1 cellular context compared by ENCODE assay signal in genomic region chr17:50534222-50534978, GRCh38.
TF ChIP-seq lines count a peak whose summit lies in the region.

No MANE protein-coding gene starts in this region.

TF ChIP-seq in HepG2, 621 proteins besides CTCF, POLR2A, EP300 and RAD21 (continued from another document and continues in another):
- TF ChIP-seq, protein P1, sequence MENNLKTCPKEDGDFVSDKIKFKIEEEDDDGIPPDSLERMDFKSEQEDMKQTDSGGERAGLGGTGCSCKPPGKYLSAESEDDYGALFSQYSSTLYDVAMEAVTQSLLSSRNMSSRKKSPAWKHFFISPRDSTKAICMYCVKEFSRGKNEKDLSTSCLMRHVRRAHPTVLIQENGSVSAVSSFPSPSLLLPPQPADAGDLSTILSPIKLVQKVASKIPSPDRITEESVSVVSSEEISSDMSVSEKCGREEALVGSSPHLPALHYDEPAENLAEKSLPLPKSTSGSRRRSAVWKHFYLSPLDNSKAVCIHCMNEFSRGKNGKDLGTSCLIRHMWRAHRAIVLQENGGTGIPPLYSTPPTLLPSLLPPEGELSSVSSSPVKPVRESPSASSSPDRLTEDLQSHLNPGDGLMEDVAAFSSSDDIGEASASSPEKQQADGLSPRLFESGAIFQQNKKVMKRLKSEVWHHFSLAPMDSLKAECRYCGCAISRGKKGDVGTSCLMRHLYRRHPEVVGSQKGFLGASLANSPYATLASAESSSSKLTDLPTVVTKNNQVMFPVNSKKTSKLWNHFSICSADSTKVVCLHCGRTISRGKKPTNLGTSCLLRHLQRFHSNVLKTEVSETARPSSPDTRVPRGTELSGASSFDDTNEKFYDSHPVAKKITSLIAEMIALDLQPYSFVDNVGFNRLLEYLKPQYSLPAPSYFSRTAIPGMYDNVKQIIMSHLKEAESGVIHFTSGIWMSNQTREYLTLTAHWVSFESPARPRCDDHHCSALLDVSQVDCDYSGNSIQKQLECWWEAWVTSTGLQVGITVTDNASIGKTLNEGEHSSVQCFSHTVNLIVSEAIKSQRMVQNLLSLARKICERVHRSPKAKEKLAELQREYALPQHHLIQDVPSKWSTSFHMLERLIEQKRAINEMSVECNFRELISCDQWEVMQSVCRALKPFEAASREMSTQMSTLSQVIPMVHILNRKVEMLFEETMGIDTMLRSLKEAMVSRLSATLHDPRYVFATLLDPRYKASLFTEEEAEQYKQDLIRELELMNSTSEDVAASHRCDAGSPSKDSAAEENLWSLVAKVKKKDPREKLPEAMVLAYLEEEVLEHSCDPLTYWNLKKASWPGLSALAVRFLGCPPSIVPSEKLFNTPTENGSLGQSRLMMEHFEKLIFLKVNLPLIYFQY (CRISPR knock-in tag; IDR thresholded peaks at IDR 0.05; ENCODE audit: borderline replicate concordance): no peak
- TF ChIP-seq, protein P2, sequence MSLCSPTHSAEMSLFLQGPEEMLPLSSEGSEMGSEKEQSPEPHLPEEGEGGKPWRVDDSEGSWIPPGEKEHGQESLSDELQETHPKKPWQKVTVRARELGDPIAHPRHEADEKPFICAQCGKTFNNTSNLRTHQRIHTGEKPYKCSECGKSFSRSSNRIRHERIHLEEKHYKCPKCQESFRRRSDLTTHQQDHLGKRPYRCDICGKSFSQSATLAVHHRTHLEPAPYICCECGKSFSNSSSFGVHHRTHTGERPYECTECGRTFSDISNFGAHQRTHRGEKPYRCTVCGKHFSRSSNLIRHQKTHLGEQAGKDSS (CRISPR knock-in tag; IDR thresholded peaks at IDR 0.05; ENCODE audit: borderline replicate concordance, low read depth): no peak
- TF ChIP-seq NFKB2 (CRISPR knock-in tag; IDR thresholded peaks at IDR 0.05; ENCODE audit: borderline replicate concordance): no peak
- TF ChIP-seq NFE2L1 (CRISPR knock-in tag; IDR thresholded peaks at IDR 0.05; ENCODE audit: borderline replicate concordance): no peak
- no peak for TF ChIP-seq FIP1L1 (IDR thresholded peaks at IDR 0.05; ENCODE audit: borderline replicate concordance, insufficient read depth, low read depth, low read length)
- TF ChIP-seq, protein P3, sequence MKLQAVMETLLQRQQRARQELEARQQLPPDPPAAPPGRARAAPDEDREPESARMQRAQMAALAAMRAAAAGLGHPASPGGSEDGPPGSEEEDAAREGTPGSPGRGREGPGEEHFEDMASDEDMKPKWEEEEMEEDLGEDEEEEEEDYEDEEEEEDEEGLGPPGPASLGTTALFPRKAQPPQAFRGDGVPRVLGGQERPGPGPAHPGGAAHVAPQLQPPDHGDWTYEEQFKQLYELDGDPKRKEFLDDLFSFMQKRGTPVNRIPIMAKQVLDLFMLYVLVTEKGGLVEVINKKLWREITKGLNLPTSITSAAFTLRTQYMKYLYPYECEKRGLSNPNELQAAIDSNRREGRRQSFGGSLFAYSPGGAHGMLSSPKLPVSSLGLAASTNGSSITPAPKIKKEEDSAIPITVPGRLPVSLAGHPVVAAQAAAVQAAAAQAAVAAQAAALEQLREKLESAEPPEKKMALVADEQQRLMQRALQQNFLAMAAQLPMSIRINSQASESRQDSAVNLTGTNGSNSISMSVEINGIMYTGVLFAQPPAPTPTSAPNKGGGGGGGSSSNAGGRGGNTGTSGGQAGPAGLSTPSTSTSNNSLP (IDR thresholded peaks at IDR 0.05; ENCODE audit: low read depth, low read length): no peak
- no peak for TF ChIP-seq PHF21A (CRISPR knock-in tag; IDR thresholded peaks at IDR 0.05)
- no peak for TF ChIP-seq ZNF350 (CRISPR knock-in tag; IDR thresholded peaks at IDR 0.05; ENCODE audit: borderline replicate concordance, low read depth)
- no peak for TF ChIP-seq AHR (CRISPR knock-in tag; IDR thresholded peaks at IDR 0.05)
- TF ChIP-seq ZNF512 (CRISPR knock-in tag; IDR thresholded peaks at IDR 0.05): no peak
- TF ChIP-seq MED8 (CRISPR knock-in tag; IDR thresholded peaks at IDR 0.05; ENCODE audit: insufficient replicate concordance): no peak
- TF ChIP-seq NCOA2 (CRISPR knock-in tag; IDR thresholded peaks at IDR 0.05): 0 out of 2 replicates have a peak, but pooled peaks have one; percentile 21
- no peak for TF ChIP-seq ERF (CRISPR knock-in tag; IDR thresholded peaks at IDR 0.05)
- TF ChIP-seq ZNF556 (CRISPR knock-in tag; IDR thresholded peaks at IDR 0.05; ENCODE audit: borderline replicate concordance): no peak
- TF ChIP-seq HNRNPL (IDR thresholded peaks at IDR 0.05; ENCODE audit: low read depth, low read length): peak; percentile 71; the same call in 1 of the 2 replicates
- no peak for TF ChIP-seq FOXM1 (CRISPR knock-in tag; IDR thresholded peaks at IDR 0.05)
- no peak for TF ChIP-seq ZNF652 (CRISPR knock-in tag; IDR thresholded peaks at IDR 0.05; ENCODE audit: borderline replicate concordance, low read depth)
- no peak for TF ChIP-seq CENPBD1 (CRISPR knock-in tag; IDR thresholded peaks at IDR 0.05; ENCODE audit: borderline replicate concordance, low read depth)
- no peak for TF ChIP-seq ZNF674 (CRISPR knock-in tag; IDR thresholded peaks at IDR 0.05; ENCODE audit: low read depth)
- TF ChIP-seq BCL6 (CRISPR knock-in tag; IDR thresholded peaks at IDR 0.05): no peak
- no peak for TF ChIP-seq JDP2 (CRISPR knock-in tag; IDR thresholded peaks at IDR 0.05; ENCODE audit: borderline replicate concordance)
- no peak for TF ChIP-seq ZNF704 (CRISPR knock-in tag; IDR thresholded peaks at IDR 0.05; ENCODE audit: borderline replicate concordance)
- TF ChIP-seq NPAS2 (CRISPR knock-in tag; IDR thresholded peaks at IDR 0.05; ENCODE audit: borderline replicate concordance): no peak
- TF ChIP-seq GPBP1L1 (CRISPR knock-in tag; IDR thresholded peaks at IDR 0.05): no peak
- no peak for TF ChIP-seq RAD51 (IDR thresholded peaks at IDR 0.05; ENCODE audit: borderline replicate concordance)
- TF ChIP-seq EHMT2 (IDR thresholded peaks at IDR 0.05; ENCODE audit: borderline replicate concordance, low read depth, low read length): no peak
- TF ChIP-seq, protein P4, sequence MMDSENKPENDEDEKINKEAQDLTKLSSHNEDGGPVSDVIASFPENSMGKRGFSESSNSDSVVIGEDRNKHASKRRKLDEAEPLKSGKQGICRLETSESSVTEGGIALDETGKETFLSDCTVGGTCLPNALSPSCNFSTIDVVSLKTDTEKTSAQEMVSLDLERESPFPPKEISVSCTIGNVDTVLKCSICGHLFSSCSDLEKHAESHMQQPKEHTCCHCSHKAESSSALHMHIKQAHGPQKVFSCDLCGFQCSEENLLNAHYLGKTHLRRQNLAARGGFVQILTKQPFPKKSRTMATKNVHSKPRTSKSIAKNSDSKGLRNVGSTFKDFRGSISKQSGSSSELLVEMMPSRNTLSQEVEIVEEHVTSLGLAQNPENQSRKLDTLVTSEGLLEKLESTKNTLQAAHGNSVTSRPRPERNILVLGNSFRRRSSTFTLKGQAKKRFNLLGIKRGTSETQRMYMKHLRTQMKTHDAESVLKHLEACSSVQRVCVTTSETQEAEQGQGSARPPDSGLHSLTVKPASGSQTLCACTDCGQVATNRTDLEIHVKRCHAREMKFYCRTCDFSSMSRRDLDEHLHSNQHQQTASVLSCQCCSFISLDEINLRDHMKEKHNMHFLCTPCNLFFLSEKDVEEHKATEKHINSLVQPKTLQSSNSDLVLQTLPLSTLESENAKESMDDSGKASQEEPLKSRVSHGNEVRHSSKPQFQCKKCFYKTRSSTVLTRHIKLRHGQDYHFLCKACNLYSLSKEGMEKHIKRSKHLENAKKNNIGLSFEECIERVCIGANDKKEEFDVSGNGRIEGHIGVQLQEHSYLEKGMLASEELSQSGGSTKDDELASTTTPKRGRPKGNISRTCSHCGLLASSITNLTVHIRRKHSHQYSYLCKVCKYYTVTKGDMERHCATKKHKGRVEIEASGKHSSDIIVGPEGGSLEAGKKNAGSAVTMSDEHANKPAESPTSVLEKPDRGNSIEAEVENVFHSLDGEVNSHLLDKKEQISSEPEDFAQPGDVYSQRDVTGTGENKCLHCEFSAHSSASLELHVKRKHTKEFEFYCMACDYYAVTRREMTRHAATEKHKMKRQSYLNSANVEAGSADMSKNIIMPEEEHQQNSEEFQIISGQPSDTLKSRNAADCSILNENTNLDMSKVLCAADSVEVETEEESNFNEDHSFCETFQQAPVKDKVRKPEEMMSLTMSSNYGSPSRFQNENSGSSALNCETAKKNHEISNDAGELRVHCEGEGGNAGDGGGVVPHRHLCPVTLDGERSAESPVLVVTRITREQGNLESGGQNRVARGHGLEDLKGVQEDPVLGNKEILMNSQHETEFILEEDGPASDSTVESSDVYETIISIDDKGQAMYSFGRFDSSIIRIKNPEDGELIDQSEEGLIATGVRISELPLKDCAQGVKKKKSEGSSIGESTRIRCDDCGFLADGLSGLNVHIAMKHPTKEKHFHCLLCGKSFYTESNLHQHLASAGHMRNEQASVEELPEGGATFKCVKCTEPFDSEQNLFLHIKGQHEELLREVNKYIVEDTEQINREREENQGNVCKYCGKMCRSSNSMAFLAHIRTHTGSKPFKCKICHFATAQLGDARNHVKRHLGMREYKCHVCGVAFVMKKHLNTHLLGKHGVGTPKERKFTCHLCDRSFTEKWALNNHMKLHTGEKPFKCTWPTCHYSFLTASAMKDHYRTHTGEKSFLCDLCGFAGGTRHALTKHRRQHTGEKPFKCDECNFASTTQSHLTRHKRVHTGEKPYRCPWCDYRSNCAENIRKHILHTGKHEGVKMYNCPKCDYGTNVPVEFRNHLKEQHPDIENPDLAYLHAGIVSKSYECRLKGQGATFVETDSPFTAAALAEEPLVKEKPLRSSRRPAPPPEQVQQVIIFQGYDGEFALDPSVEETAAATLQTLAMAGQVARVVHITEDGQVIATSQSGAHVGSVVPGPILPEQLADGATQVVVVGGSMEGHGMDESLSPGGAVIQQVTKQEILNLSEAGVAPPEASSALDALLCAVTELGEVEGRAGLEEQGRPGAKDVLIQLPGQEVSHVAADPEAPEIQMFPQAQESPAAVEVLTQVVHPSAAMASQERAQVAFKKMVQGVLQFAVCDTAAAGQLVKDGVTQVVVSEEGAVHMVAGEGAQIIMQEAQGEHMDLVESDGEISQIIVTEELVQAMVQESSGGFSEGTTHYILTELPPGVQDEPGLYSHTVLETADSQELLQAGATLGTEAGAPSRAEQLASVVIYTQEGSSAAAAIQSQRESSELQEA (CRISPR knock-in tag; IDR thresholded peaks at IDR 0.05; ENCODE audit: not compliant biosample characterization): peak; percentile 37
- TF ChIP-seq ZFP1 (CRISPR knock-in tag; IDR thresholded peaks at IDR 0.05): no peak
- TF ChIP-seq ZNF224 (CRISPR knock-in tag; IDR thresholded peaks at IDR 0.05): no peak
- no peak for TF ChIP-seq DMAP1 (CRISPR knock-in tag; IDR thresholded peaks at IDR 0.05)
- TF ChIP-seq ZBTB14 (CRISPR knock-in tag; IDR thresholded peaks at IDR 0.05): no peak
- TF ChIP-seq ZUFSP (CRISPR knock-in tag; IDR thresholded peaks at IDR 0.05; ENCODE audit: borderline replicate concordance): no peak
- TF ChIP-seq SCMH1 (CRISPR knock-in tag; IDR thresholded peaks at IDR 0.05; ENCODE audit: borderline replicate concordance): no peak
- TF ChIP-seq ZNF788 (CRISPR knock-in tag; IDR thresholded peaks at IDR 0.05; ENCODE audit: borderline replicate concordance): no peak
- TF ChIP-seq ZNF839 (CRISPR knock-in tag; IDR thresholded peaks at IDR 0.05; ENCODE audit: borderline replicate concordance): 0 out of 2 replicates have a peak, but pooled peaks have one; percentile 13
- TF ChIP-seq ZNF724P (CRISPR knock-in tag; IDR thresholded peaks at IDR 0.05; ENCODE audit: borderline replicate concordance): no peak
- no peak for TF ChIP-seq JARID2 (CRISPR knock-in tag; IDR thresholded peaks at IDR 0.05; ENCODE audit: insufficient replicate concordance)
